ENCODE assay signal across 27 cellular contexts in genomic region chr2:206481056-206481455, GRCh38. TPM values are rescaled to one million over a fixed set of nuclear protein-coding genes. Genes with fewer than 3 reads are reported as not detected.
"Had no signal": no experiment of that assay in that cellular context is flagged by ENCODE, and none has a peak within 500 bp of the region (broad histone marks: within the 10 kb centered on the region; RNA-seq: fewer than 3 reads in every experiment).

No MANE protein-coding gene starts in this region.

- DNase-seq: dermis blood vessel endothelial cell; effector memory CD4-positive, alpha-beta T cell; foreskin keratinocyte; heart left ventricle; kidney; left cardiac atrium; left lung; mesenchymal stem cell; mucosa of descending colon; naive B cell; posterior cingulate gyrus; psoas muscle; right cardiac atrium; sigmoid colon; stimulated activated CD4-positive, alpha-beta T cell treated with anti-CD3 and anti-CD28 coated beads, Interleukin-2, amount 100 ng/mL, for 24 hours; stimulated activated CD4-positive, alpha-beta T cell treated with anti-CD3 and anti-CD28 coated beads, Interleukin-4, amount 100 ng/mL, for 24 hours; upper lobe of left lung had no signal

- H3K36me3 ChIP-seq: esophagus muscularis mucosa, gastroesophageal sphincter, heart left ventricle, left lung, sigmoid colon, thoracic aorta, upper lobe of left lung had no signal

- H3K4me2 ChIP-seq: hepatocyte had no signal

- H2AFZ ChIP-seq: hepatocyte had no signal

- H3K4me3 ChIP-seq: coronary artery, esophagus muscularis mucosa, gastroesophageal sphincter, heart left ventricle, hepatocyte, left lung, mucosa of descending colon, psoas muscle, sigmoid colon, thoracic aorta, tibial nerve, upper lobe of left lung had no signal

- H3K9me3 ChIP-seq: esophagus muscularis mucosa, gastroesophageal sphincter, heart left ventricle, left lung, mucosa of descending colon, psoas muscle, sigmoid colon, thoracic aorta, tibial nerve had no signal

- H3K4me1 ChIP-seq: esophagus muscularis mucosa, gastroesophageal sphincter, left lung, sigmoid colon, upper lobe of left lung had no signal

- FAIRE-seq: endothelial cell of umbilical vein, urothelium cell line had no signal

- H3K27me3 ChIP-seq: esophagus muscularis mucosa, foreskin keratinocyte, gastroesophageal sphincter, left lung, sigmoid colon, tibial nerve, upper lobe of left lung had no signal

- H3K27ac ChIP-seq: coronary artery, esophagus muscularis mucosa, foreskin keratinocyte, gastroesophageal sphincter, hepatocyte, left lung, psoas muscle, sigmoid colon, thoracic aorta, tibial nerve, upper lobe of left lung had no signal

RNA-seq across cellular contexts. Expression of gene ADAM23, which starts 37.7 kb away (rescaled TPM):
- total RNA-seq: natural killer cell treated with Interleukin-12 subunit alpha and Interleukin-12 subunit beta and Interleukin-15 and Interleukin-18, amount 100 ng/mL, for 72 hours; renal cortical epithelial cell had no signal
